ENCODE assay signal across 8 cellular contexts in genomic region chr9:126690431-126691051, GRCh38.
A peak's percentile ranks its signal among the peaks of the same experiment; 100 is the strongest.
DNase-seq lines count a peak whose midpoint lies in the region; ATAC-seq and TF ChIP-seq lines count a peak whose summit lies in the region.

No MANE protein-coding gene starts in this region.

- peaks cover 24% of the 10 kb centered on the region for H3K27me3 Mint-ChIP-seq in activated naive CD4-positive, alpha-beta T cell treated with anti-CD3 and anti-CD28 coated beads for 36 hours (ENCODE audit: low read depth)

- CTCF ChIA-PET in activated naive CD4-positive, alpha-beta T cell treated with anti-CD3 and anti-CD28 coated beads for 36 hours (lab: Charles Lee) = interaction anchor here (0.5 to 2.2 kb wide), 17 partner anchors 11 to 846 kb away, joined by 3 to 12 read pairs (median 3); no protein-coding TSS in a partner anchor

- H3K79me2 ChIP-seq in hepatocyte = no peaks in the 10 kb centered on the region

- TF ChIP-seq CTCF in hepatocyte (IDR thresholded peaks at IDR 0.05; ENCODE audit: poor library complexity) = peak; percentile 57

- H3K4me1 Mint-ChIP-seq in activated naive CD4-positive, alpha-beta T cell treated with anti-CD3 and anti-CD28 coated beads for 36 hours (ENCODE audit: low read depth) = no peaks in the 10 kb centered on the region

- H3K9me2 ChIP-seq in hepatocyte (replicated peaks; ENCODE audit: insufficient read depth) = no peaks in the 10 kb centered on the region

- H2AFZ ChIP-seq in hepatocyte = no peak overlapping the region

- no peak overlapping the region for H3K27ac ChIP-seq in hepatocyte

- no peak overlapping the region for H3K27ac Mint-ChIP-seq in activated naive CD4-positive, alpha-beta T cell treated with anti-CD3 and anti-CD28 coated beads for 36 hours

- no peaks in the 10 kb centered on the region for H3K4me1 ChIP-seq in hepatocyte (ENCODE audit: insufficient read depth)

- DNase-seq in NCI-H2107 treated with DMSO at 0.1 percent for 48 hours (lab: John Stamatoyannopoulos, UW; ENCODE audit: unreplicated experiment) (peak; percentile 5), NCI-H2107 (lab: John Stamatoyannopoulos, UW) (no peak), SHP77 (lab: John Stamatoyannopoulos, UW) (peak; percentile 39 to 55), hepatocyte (ENCODE audit: low spot score) (peak; percentile 70)
- DNase-seq in activated naive CD4-positive, alpha-beta T cell treated with anti-CD3 and anti-CD28 coated beads for 36 hours = peak; percentile 63
- DNase-seq in stimulated activated CD4-positive, alpha-beta T cell treated with anti-CD3 and anti-CD28 coated beads, Interleukin-2, amount 100 ng/mL, for 48 hours = peak; percentile 56 to 57

- intact Hi-C loops in activated naive CD4-positive, alpha-beta T cell treated with anti-CD3 and anti-CD28 coated beads for 36 hours (cut with micrococcal nuclease) = loop anchor here (1.0 kb wide), 1 partner anchor 79 kb away; no protein-coding TSS in a partner anchor

- no peak overlapping the region for H3K4me3 ChIP-seq in hepatocyte

- H3K9me3 Mint-ChIP-seq in activated naive CD4-positive, alpha-beta T cell treated with anti-CD3 and anti-CD28 coated beads for 36 hours = no peaks in the 10 kb centered on the region

- no peaks in the 10 kb centered on the region for H3K36me3 Mint-ChIP-seq in activated naive CD4-positive, alpha-beta T cell treated with anti-CD3 and anti-CD28 coated beads for 36 hours (ENCODE audit: low read depth)

- H3K36me3 ChIP-seq in hepatocyte (replicated peaks; ENCODE audit: insufficient read depth, low read depth) = no peaks in the 10 kb centered on the region

- 63% methylated on average over 25 of the region's 25 CpGs for WGBS in hepatocyte (ENCODE audit: low lambda C conversion rate, missing lambda C conversion rate)

- ATAC-seq in HG03108 (IDR thresholded peaks at IDR 0.05; ENCODE audit: unreplicated experiment) (no peak), GM19452 (IDR thresholded peaks at IDR 0.05; ENCODE audit: unreplicated experiment) (no peak)

- H4K20me1 ChIP-seq in hepatocyte (ENCODE audit: insufficient read depth, poor library complexity, severe bottlenecking) = no peaks in the 10 kb centered on the region

- peaks cover 40% of the 10 kb centered on the region for H3K27me3 ChIP-seq in hepatocyte

- no peak overlapping the region for H3K4me3 Mint-ChIP-seq in activated naive CD4-positive, alpha-beta T cell treated with anti-CD3 and anti-CD28 coated beads for 36 hours

- H3K4me2 ChIP-seq in hepatocyte = no peak overlapping the region

- no peaks in the 10 kb centered on the region for H3K9me3 ChIP-seq in hepatocyte (ENCODE audit: low read depth)
